8 cellular contexts compared by ENCODE assay signal in genomic region chr9:120925535-120926396, GRCh38. TPM values are rescaled to one million over a fixed set of nuclear protein-coding genes. Genes with fewer than 3 reads are reported as not detected.
DNase-seq lines count a peak whose midpoint lies in the region; ATAC-seq and TF ChIP-seq lines count a peak whose summit lies in the region.

No MANE protein-coding gene starts in this region.

- in situ Hi-C loops in GM13976 (cut with MboI; ENCODE audit: low sequenced_read_pairs, unreplicated experiment) (no loop called here), astrocyte of the cerebellum (cut with HindIII; ENCODE audit: low sequenced_read_pairs) (no loop called here)

- H3K27ac ChIP-seq in mucosa of rectum (ENCODE audit: low read depth in 2 of 2, low read length in 2 of 2): peak overlapping the region; percentile 57 to 73

- DNase-seq in GM13976 (ENCODE audit: low spot score): peak; percentile 76
- peak; percentile 47 for DNase-seq in SW480 (ENCODE audit: low spot score)
- peak; percentile 68 for DNase-seq in astrocyte of the cerebellum (ENCODE audit: low read depth)
- peak; percentile 87 for DNase-seq in stromal cell of bone marrow (ENCODE audit: low read depth)
- DNase-seq in NCI-H1105 (lab: John Stamatoyannopoulos, UW): no peak

- no peaks in the 10 kb centered on the region for H3K9me3 ChIP-seq in mucosa of rectum (ENCODE audit: control insufficient read depth in 2 of 2, low read length in 2 of 2)

- H3K4me1 ChIP-seq in mucosa of rectum (ENCODE audit: control insufficient read depth in 2 of 2, insufficient read depth in 2 of 2, low read length in 2 of 2): peaks cover 5 to 7% of the 10 kb centered on the region in 2 donors

- H3K4me3 ChIP-seq in astrocyte of the cerebellum (ENCODE audit: low read depth, low read length): no peak overlapping the region
- H3K4me3 ChIP-seq in mucosa of rectum (ENCODE audit: low read length in 2 of 2): peak overlapping the region; percentile 37 to 51

- no peak for TF ChIP-seq CTCF in GM13976 (IDR thresholded peaks at IDR 0.05; ENCODE audit: borderline replicate concordance, control extremely low read depth, extremely low read depth, insufficient read depth, missing control alignments)
- no peak for TF ChIP-seq CTCF in astrocyte of the cerebellum (IDR thresholded peaks at IDR 0.05; ENCODE audit: low read depth, low read length, missing control alignments)

- H3K27me3 ChIP-seq in mucosa of rectum (ENCODE audit: control insufficient read depth in 2 of 2, insufficient read depth in 2 of 2, low read length in 2 of 2): no peaks in the 10 kb centered on the region

- ATAC-seq in HG02678 (IDR thresholded peaks at IDR 0.05; ENCODE audit: unreplicated experiment) (peak; percentile 48), esophagus mucosa (no peak)

- peak overlapping the region; percentile 41 to 49 for H3K9ac ChIP-seq in mucosa of rectum (ENCODE audit: low read depth in 1 of 2, low read length in 2 of 2)

- H3K36me3 ChIP-seq in mucosa of rectum (ENCODE audit: control insufficient read depth in 2 of 2, insufficient read depth in 2 of 2, low read length in 2 of 2): no peaks in the 10 kb centered on the region

RNA-seq across cellular contexts. Expression of gene TRAF1, which starts 0.8 kb away (rescaled TPM):
- 1.2 TPM for total RNA-seq in esophagus mucosa

RNA-seq across cellular contexts. Expression of gene PHF19, which starts 48.8 kb away (rescaled TPM):
- total RNA-seq in esophagus mucosa: 25.3 TPM
